ENCODE assay signal across 1 cellular context in the genomic region with DNA sequence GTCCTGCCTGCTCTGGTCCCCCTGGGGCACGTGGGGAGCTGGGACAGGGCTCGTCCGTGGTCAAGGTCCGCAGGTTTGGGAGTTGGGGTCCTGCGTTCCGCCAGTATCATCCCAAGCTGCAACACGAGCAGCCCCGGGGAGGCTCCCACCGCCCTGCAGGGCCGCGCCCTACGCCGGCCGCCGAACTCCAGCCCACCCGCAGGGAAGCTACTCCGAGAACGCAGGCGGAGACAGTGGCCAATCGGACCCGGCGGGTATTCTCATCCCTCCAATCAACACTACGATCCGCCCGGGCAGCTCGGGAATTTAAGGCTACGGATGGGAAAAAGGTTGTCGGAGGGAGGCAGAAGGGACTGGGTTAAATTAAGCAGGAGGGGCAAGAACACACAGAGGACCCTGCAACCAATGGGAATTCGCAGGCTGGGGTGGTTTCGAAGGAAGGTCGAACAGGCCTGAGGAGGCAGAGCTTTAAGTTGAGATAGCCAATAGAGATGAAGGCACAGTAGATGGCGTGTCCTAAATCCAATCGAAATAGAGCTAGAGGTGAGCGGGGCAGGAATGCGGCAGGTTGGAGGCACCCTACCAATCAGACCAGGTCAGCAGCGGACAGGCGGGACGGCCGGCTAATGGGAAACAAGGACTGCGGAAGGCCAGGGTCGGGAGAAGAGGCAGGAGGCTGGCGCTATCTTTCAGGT.
TF ChIP-seq lines count a peak whose summit lies in the region.

No MANE protein-coding gene starts in this region.

TF ChIP-seq in HepG2, 621 proteins besides CTCF, POLR2A, EP300 and RAD21 (continued from another document):
- TF ChIP-seq FOXA1 (IDR thresholded peaks at IDR 0.05) (no peak), FOXA1 (CRISPR knock-in tag; IDR thresholded peaks at IDR 0.05) (no peak), TCF12 (IDR thresholded peaks at IDR 0.05) (no peak), TCF12 (CRISPR knock-in tag; IDR thresholded peaks at IDR 0.05) (no peak), ATF1 (CRISPR knock-in tag; IDR thresholded peaks at IDR 0.05) (peak; percentile 85), ZNF616 (CRISPR knock-in tag; IDR thresholded peaks at IDR 0.05; ENCODE audit: low read depth) (no peak), SATB2 (CRISPR knock-in tag; IDR thresholded peaks at IDR 0.05) (peak; percentile 38; the same call in 1 of the 2 replicates), HOXA3 (CRISPR knock-in tag; IDR thresholded peaks at IDR 0.05) (0 out of 2 replicates have a peak, but pooled peaks have one; percentile 24), ZSCAN31 (CRISPR knock-in tag; IDR thresholded peaks at IDR 0.05; ENCODE audit: low read depth) (no peak), ELF4 (CRISPR knock-in tag; IDR thresholded peaks at IDR 0.05; ENCODE audit: borderline replicate concordance) (no peak), RAD51 (IDR thresholded peaks at IDR 0.05; ENCODE audit: borderline replicate concordance) (no peak), NFYB (CRISPR knock-in tag; IDR thresholded peaks at IDR 0.05) (peak; percentile 97), RELA (CRISPR knock-in tag; IDR thresholded peaks at IDR 0.05) (no peak), ZNF441 (CRISPR knock-in tag; IDR thresholded peaks at IDR 0.05; ENCODE audit: borderline replicate concordance) (0 out of 2 replicates have a peak, but pooled peaks have one; percentile 10)
- TF ChIP-seq, protein P1, sequence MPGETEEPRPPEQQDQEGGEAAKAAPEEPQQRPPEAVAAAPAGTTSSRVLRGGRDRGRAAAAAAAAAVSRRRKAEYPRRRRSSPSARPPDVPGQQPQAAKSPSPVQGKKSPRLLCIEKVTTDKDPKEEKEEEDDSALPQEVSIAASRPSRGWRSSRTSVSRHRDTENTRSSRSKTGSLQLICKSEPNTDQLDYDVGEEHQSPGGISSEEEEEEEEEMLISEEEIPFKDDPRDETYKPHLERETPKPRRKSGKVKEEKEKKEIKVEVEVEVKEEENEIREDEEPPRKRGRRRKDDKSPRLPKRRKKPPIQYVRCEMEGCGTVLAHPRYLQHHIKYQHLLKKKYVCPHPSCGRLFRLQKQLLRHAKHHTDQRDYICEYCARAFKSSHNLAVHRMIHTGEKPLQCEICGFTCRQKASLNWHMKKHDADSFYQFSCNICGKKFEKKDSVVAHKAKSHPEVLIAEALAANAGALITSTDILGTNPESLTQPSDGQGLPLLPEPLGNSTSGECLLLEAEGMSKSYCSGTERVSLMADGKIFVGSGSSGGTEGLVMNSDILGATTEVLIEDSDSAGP (CRISPR knock-in tag; IDR thresholded peaks at IDR 0.05; ENCODE audit: borderline replicate concordance), result no peak; the same call in 1 of the 2 replicates
- TF ChIP-seq, protein P2, sequence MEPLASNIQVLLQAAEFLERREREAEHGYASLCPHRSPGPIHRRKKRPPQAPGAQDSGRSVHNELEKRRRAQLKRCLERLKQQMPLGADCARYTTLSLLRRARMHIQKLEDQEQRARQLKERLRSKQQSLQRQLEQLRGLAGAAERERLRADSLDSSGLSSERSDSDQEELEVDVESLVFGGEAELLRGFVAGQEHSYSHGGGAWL (CRISPR knock-in tag; IDR thresholded peaks at IDR 0.05), result 0 out of 2 replicates have a peak, but pooled peaks have one; percentile 35
- TF ChIP-seq, protein P3, sequence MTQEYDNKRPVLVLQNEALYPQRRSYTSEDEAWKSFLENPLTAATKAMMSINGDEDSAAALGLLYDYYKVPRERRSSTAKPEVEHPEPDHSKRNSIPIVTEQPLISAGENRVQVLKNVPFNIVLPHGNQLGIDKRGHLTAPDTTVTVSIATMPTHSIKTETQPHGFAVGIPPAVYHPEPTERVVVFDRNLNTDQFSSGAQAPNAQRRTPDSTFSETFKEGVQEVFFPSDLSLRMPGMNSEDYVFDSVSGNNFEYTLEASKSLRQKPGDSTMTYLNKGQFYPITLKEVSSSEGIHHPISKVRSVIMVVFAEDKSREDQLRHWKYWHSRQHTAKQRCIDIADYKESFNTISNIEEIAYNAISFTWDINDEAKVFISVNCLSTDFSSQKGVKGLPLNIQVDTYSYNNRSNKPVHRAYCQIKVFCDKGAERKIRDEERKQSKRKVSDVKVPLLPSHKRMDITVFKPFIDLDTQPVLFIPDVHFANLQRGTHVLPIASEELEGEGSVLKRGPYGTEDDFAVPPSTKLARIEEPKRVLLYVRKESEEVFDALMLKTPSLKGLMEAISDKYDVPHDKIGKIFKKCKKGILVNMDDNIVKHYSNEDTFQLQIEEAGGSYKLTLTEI (CRISPR knock-in tag; conservative IDR thresholded peaks at IDR 0.05), result no peak
- TF ChIP-seq, protein P4, sequence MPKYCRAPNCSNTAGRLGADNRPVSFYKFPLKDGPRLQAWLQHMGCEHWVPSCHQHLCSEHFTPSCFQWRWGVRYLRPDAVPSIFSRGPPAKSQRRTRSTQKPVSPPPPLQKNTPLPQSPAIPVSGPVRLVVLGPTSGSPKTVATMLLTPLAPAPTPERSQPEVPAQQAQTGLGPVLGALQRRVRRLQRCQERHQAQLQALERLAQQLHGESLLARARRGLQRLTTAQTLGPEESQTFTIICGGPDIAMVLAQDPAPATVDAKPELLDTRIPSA (CRISPR knock-in tag; IDR thresholded peaks at IDR 0.05; ENCODE audit: borderline replicate concordance), result no peak
- TF ChIP-seq, protein P5, sequence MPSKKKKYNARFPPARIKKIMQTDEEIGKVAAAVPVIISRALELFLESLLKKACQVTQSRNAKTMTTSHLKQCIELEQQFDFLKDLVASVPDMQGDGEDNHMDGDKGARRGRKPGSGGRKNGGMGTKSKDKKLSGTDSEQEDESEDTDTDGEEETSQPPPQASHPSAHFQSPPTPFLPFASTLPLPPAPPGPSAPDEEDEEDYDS (CRISPR knock-in tag; IDR thresholded peaks at IDR 0.05), result peak; percentile 35
TF ChIP-seq in HepG2: peak in this region for 134.
